ENCODE assay signal across 15 cellular contexts in the genomic region with DNA sequence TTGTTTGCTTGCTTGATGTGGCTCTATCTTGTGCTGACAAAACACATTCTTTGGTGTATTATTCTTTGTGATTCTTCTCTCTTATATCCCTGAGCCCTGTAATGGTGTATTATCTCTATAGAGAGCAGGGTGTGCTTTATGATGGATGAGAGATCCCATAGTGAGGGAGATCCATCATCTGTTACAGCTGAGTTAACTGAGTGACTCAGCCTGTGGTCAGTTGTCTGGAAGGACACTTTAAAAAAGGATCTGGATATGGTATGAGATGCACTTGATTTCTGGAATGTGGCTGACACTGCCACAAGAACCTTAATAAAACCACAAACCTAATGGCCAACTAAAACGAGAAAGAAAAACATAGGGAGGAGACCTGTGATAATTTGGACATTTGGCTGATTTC.
DNase-seq lines count a peak whose midpoint lies in the region; ATAC-seq, FAIRE-seq and TF ChIP-seq lines count a peak whose summit lies in the region.
"Had no signal": no experiment of that assay in that cellular context is flagged by ENCODE, and none has a peak within 500 bp of the region (broad histone marks: within the 10 kb centered on the region; RNA-seq: fewer than 3 reads in every experiment).

No MANE protein-coding gene starts in this region.

- H3K23ac ChIP-seq in IMR-90 (ENCODE audit: low read depth, low read length), result no peak overlapping the region

- H3K56ac ChIP-seq in IMR-90 (ENCODE audit: extremely low read depth, insufficient read depth, low read length), result no peak overlapping the region

- no peak overlapping the region for H4K91ac ChIP-seq in IMR-90 (ENCODE audit: insufficient read depth, low read depth, low read length)

- H2BK120ac ChIP-seq in IMR-90 (ENCODE audit: low read depth, low read length), result no peak overlapping the region

- dilution Hi-C loops in IMR-90 (cut with HindIII; ENCODE audit: low sequenced_read_pairs, unreplicated experiment), result no loop called here

- ATAC-seq in IMR-90 (ENCODE audit: low read depth), result peak; percentile 59; the same call in 1 of the 2 replicates
- ATAC-seq in pancreas, result no peak
- ATAC-seq: Panc1 had no signal

- in situ Hi-C loops in IMR-90 (cut with MboI; ENCODE audit: low sequenced_read_pairs), result no loop called here

- TF ChIP-seq POLR2A in IMR-90 (IDR thresholded peaks at IDR 0.05; ENCODE audit: low read depth, low read length), result no peak

- POLR2A ChIA-PET in IMR-90 (lab: Charles Lee; ENCODE audit: unreplicated experiment), result no interaction called here

- no CpG with 5 or more reads among the region's 1 CpG for WGBS in IMR-90 (ENCODE audit: extremely low coverage in 2 of 2, insufficient read length in 1 of 2), 2 experiments
- 31 to 36% methylated on average over 1 of the region's 1 CpG for WGBS in pancreas, 2 donors

- H3K4me3 ChIP-seq in IMR-90 (ENCODE audit: insufficient read depth, low read depth, low read length), result no peak overlapping the region
- no peak overlapping the region for H3K4me3 ChIP-seq in kidney epithelial cell (ENCODE audit: low read depth, low read length)
- H3K4me3 ChIP-seq in pancreas, result no peak overlapping the region
- H3K4me3 ChIP-seq: colonic mucosa, hepatocyte had no signal

- no peaks in the 10 kb centered on the region for H3K79me1 ChIP-seq in IMR-90 (ENCODE audit: low read depth in 1 of 2, low read length in 2 of 2)

- H3K27me3 ChIP-seq in IMR-90 (ENCODE audit: control insufficient read depth, insufficient read depth, low read length), result no peaks in the 10 kb centered on the region; the same call in 1 of the 2 replicates
- no peaks in the 10 kb centered on the region for H3K27me3 ChIP-seq in kidney epithelial cell (ENCODE audit: control insufficient read depth, insufficient read depth, low read length)
- no peaks in the 10 kb centered on the region for H3K27me3 ChIP-seq in pancreas
- H3K27me3 ChIP-seq: colonic mucosa, hepatocyte had no signal

- H4K8ac ChIP-seq in IMR-90 (ENCODE audit: low read depth in 2 of 2, low read length in 2 of 2), result no peak overlapping the region

- no peak overlapping the region for H4K5ac ChIP-seq in IMR-90 (ENCODE audit: low read depth, low read length)

- H3K4me2 ChIP-seq in IMR-90 (ENCODE audit: low read depth, low read length), result no peak overlapping the region; the same call in 1 of the 2 replicates
- H3K4me2 ChIP-seq: hepatocyte had no signal

- no peak for FAIRE-seq in pancreas (lab: Jason Lieb, UNC)
- FAIRE-seq: small intestine had no signal

- no peak for TF ChIP-seq RAD21 in IMR-90 (IDR thresholded peaks at IDR 0.05; ENCODE audit: low read length)

- H2AK9ac ChIP-seq in IMR-90 (replicated peaks; ENCODE audit: low read depth, low read length, poor library complexity), result no peak overlapping the region

- DNase-seq in AG20443 (ENCODE audit: low spot score) (peak; percentile 43), IMR-90 (peak; percentile 47), kidney epithelial cell (ENCODE audit: low read depth) (peak; percentile 78), pancreas (no peak), NCI-H1694 (lab: John Stamatoyannopoulos, UW) (no peak), cerebellar cortex (ENCODE audit: low spot score) (no peak)
- DNase-seq in activated CD4-positive, alpha-beta T cell treated with anti-CD3 and anti-CD28 coated beads, Interleukin-2, amount 50 U/mL, for 48 hours, result no peak
- DNase-seq: activated CD4-positive, CD25-positive, alpha-beta regulatory T cell; CD4-positive, alpha-beta T cell; colonic mucosa; small intestine had no signal

- H3K9ac ChIP-seq in IMR-90 (ENCODE audit: low read depth, low read length), result no peak overlapping the region

- H3K27ac ChIP-seq in IMR-90 (ENCODE audit: insufficient read depth, low read length) (no peak overlapping the region), angular gyrus (ENCODE audit: low read depth, low read length) (peak overlapping the region; percentile 45), pancreas (no peak overlapping the region)
- H3K27ac ChIP-seq: colonic mucosa, hepatocyte, HL-60 had no signal

- H3K9me1 ChIP-seq in IMR-90 (ENCODE audit: insufficient read depth, low read length), result no peaks in the 10 kb centered on the region

- CTCF ChIA-PET in IMR-90 (lab: Yijun Ruan, JAX), result interaction anchor here (1.0 kb wide), 1 partner anchor 18 kb away, joined by 3 read pairs; no protein-coding TSS in a partner anchor

- no peak overlapping the region for H2BK5ac ChIP-seq in IMR-90 (ENCODE audit: low read depth, low read length, poor library complexity, severe bottlenecking)

- H3K4ac ChIP-seq in IMR-90 (ENCODE audit: low read depth, low read length), result no peak overlapping the region

- no peak overlapping the region for H3K18ac ChIP-seq in IMR-90 (ENCODE audit: low read depth, low read length)

- no peaks in the 10 kb centered on the region; the same call in 1 of the 2 replicates for H3K4me1 ChIP-seq in IMR-90 (ENCODE audit: control insufficient read depth, insufficient read depth, low read length)
- no peaks in the 10 kb centered on the region for H3K4me1 ChIP-seq in pancreas
- H3K4me1 ChIP-seq: colonic mucosa had no signal

- intact Hi-C loops in IMR-90 (cut with micrococcal nuclease), result loop anchor here (5.0 kb wide), 1 partner anchor 124 kb away; no protein-coding TSS in a partner anchor
- intact Hi-C loops in pancreas (cut with DNase I), result no loop called here

- no peak overlapping the region for H2AK5ac ChIP-seq in IMR-90 (ENCODE audit: low read depth, low read length)

- H4K20me1 ChIP-seq in IMR-90 (ENCODE audit: insufficient read depth, low read length), result no peaks in the 10 kb centered on the region

- no peak overlapping the region for H2BK15ac ChIP-seq in IMR-90 (ENCODE audit: low read depth, low read length)

- H2BK20ac ChIP-seq in IMR-90 (ENCODE audit: low read depth, low read length), result no peak overlapping the region

- TF ChIP-seq CTCF in IMR-90 (conservative IDR thresholded peaks at IDR 0.05; ENCODE audit: low read depth, low read length) (no peak), kidney epithelial cell (IDR thresholded peaks at IDR 0.05; ENCODE audit: insufficient read depth, low read length, poor library complexity, severe bottlenecking) (no peak), pancreas (IDR thresholded peaks at IDR 0.05) (no peak)

- H3K14ac ChIP-seq in IMR-90 (replicated peaks; ENCODE audit: low read depth, low read length), result no peak overlapping the region

- H3K9me3 ChIP-seq in IMR-90 (ENCODE audit: control insufficient read depth, insufficient read depth, low read length) (no peaks in the 10 kb centered on the region), pancreas (no peaks in the 10 kb centered on the region)
- H3K9me3 ChIP-seq: colonic mucosa had no signal

- no TSS peak for BruUV-seq in IMR-90 (replicated peaks; lab: Mats Ljungman, UMichigan)

- no peak overlapping the region for H2AFZ ChIP-seq in IMR-90 (replicated peaks; ENCODE audit: low read length, poor library complexity)
- H2AFZ ChIP-seq: hepatocyte had no signal

- H3K36me3 ChIP-seq in IMR-90 (ENCODE audit: control insufficient read depth, insufficient read depth, low read length) (no peaks in the 10 kb centered on the region), kidney epithelial cell (ENCODE audit: control insufficient read depth, insufficient read depth, low read length) (no peaks in the 10 kb centered on the region), pancreas (no peaks in the 10 kb centered on the region)
- H3K36me3 ChIP-seq: colonic mucosa had no signal

TF ChIP-seq in IMR-90, 13 proteins besides CTCF, POLR2A, EP300 and RAD21:
- TF ChIP-seq, protein P1, sequence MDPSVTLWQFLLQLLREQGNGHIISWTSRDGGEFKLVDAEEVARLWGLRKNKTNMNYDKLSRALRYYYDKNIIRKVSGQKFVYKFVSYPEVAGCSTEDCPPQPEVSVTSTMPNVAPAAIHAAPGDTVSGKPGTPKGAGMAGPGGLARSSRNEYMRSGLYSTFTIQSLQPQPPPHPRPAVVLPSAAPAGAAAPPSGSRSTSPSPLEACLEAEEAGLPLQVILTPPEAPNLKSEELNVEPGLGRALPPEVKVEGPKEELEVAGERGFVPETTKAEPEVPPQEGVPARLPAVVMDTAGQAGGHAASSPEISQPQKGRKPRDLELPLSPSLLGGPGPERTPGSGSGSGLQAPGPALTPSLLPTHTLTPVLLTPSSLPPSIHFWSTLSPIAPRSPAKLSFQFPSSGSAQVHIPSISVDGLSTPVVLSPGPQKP (IDR thresholded peaks at IDR 0.05; ENCODE audit: borderline replicate concordance, low read depth, low read length), result no peak
- TF ChIP-seq NFE2L2 (IDR thresholded peaks at IDR 0.05; ENCODE audit: low read depth, low read length) (no peak), CHD1 (IDR thresholded peaks at IDR 0.05; ENCODE audit: low read depth, low read length) (no peak), FOS (IDR thresholded peaks at IDR 0.05; ENCODE audit: low read depth, low read length) (no peak), BHLHE40 (IDR thresholded peaks at IDR 0.05; ENCODE audit: low read depth, low read length) (no peak), CEBPB (IDR thresholded peaks at IDR 0.05; ENCODE audit: low read depth, low read length) (no peak), MXI1 (IDR thresholded peaks at IDR 0.05; ENCODE audit: borderline replicate concordance, low read depth, low read length) (no peak), SMC3 (IDR thresholded peaks at IDR 0.05; ENCODE audit: low read depth, low read length) (no peak), RCOR1 (IDR thresholded peaks at IDR 0.05; ENCODE audit: insufficient replicate concordance, low read length) (no peak), MAZ (IDR thresholded peaks at IDR 0.05; ENCODE audit: borderline replicate concordance, low read depth, low read length) (no peak)

Comparison
In these comparisons a context has a peak if more than half of its experiments do, and no peak if none do; other contexts are left out.
1. DNase-seq: peak in AG20443 (single experiment), IMR-90 (single experiment) and kidney epithelial cell (single experiment); none in pancreas (0 of 6), NCI-H1694 (single experiment), cerebellar cortex (single experiment) and activated CD4-positive, alpha-beta T cell treated with anti-CD3 and anti-CD28 coated beads, Interleukin-2, amount 50 U/mL, for 48 hours (0 of 2).